ENCODE assay signal across 15 cellular contexts in the genomic region with DNA sequence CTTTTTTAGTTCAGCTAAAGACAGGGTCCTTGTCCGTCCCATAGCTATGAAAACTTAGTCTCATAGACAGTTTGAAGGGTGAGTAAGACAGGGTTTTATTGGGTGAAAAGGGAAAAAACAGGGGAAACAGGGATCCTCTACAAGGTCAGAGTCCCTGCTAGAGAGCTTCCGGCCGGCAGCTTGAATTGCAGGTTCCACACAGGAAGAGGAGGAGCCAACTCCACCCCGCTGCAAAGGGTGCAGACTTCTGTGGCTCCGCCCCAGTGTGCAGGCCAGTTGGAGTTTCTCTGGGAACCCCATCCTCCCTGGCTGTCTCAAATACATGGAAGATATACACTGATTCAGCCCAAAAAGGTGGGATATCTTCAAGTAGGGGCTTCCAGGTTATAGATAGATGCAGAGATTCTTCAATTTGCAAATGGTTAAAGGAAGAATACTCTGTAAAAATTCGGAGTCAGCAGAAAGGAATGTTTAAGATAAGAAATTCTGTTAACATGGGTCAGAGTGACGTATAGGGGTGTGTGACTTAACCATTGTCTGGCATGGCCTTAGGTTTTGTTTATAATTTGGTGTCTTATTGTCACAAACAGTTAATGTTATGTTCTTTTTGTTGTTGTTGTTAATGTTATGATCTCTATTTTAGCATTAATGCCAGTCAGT. TPM values are rescaled to one million over a fixed set of nuclear protein-coding genes. Genes with fewer than 3 reads are reported as not detected.
A peak's percentile ranks its signal among the peaks of the same experiment; 100 is the strongest.
DNase-seq lines count a peak whose midpoint lies in the region; ATAC-seq, FAIRE-seq and TF ChIP-seq lines count a peak whose summit lies in the region.
"Had no signal": no experiment of that assay in that cellular context is flagged by ENCODE, and none has a peak within 500 bp of the region (broad histone marks: within the 10 kb centered on the region; RNA-seq: fewer than 3 reads in every experiment).

No MANE protein-coding gene starts in this region.

- POLR2A ChIA-PET in A549 (lab: Yijun Ruan, JAX) (no interaction called here), Panc1 (lab: Charles Lee) (no interaction called here)
- POLR2A ChIA-PET in CD4-positive, alpha-beta memory T cell (lab: Charles Lee; ENCODE audit: partially characterized antibody), result no interaction called here

- WGBS in A549 (ENCODE audit: missing lambda C conversion rate), result 60% methylated on average over 7 of the region's 7 CpGs

- H3K4me3 ChIP-seq in A549 (no peak overlapping the region), Panc1 (ENCODE audit: low read depth in 2 of 2, low read length in 2 of 2) (no peak overlapping the region)
- H3K4me3 ChIP-seq in CD4-positive, alpha-beta memory T cell (ENCODE audit: low read length in 2 of 2), result no peak overlapping the region
- H3K4me3 ChIP-seq: thoracic aorta had no signal

- no TSS peak for BruUV-seq in Panc1 (replicated peaks; lab: Mats Ljungman, UMichigan)

- H3K4me1 Mint-ChIP-seq in CD4-positive, alpha-beta memory T cell, result no peaks in the 10 kb centered on the region

- H3K27me3 ChIP-seq in Panc1 (ENCODE audit: control insufficient read depth, insufficient read depth, low read length) (no peaks in the 10 kb centered on the region; the same call in 1 of the 2 replicates), foreskin keratinocyte (peaks cover 22% of the 10 kb centered on the region)
- no peaks in the 10 kb centered on the region for H3K27me3 ChIP-seq in CD4-positive, alpha-beta memory T cell (ENCODE audit: insufficient read depth, low read length)

- TF ChIP-seq CTCF in A549 (IDR thresholded peaks at IDR 0.05) (no peak), Panc1 (IDR thresholded peaks at IDR 0.05) (no peak), foreskin keratinocyte (conservative IDR thresholded peaks at IDR 0.05) (no peak), GM10266 (IDR thresholded peaks at IDR 0.05; ENCODE audit: control insufficient read depth, insufficient read depth, low read depth, missing control alignments) (no peak)

- DNase-seq in A549 (ENCODE audit: low read depth in 1 of 2, low spot score in 1 of 2), result peak in 1 of 2 experiments; percentile 20
- peak; percentile 80 for DNase-seq in H4 (ENCODE audit: low spot score)
- no peak for DNase-seq in Panc1 (ENCODE audit: low read depth, low spot score)
- DNase-seq in foreskin keratinocyte, result peak in 1 of 2 donors; percentile 41
- DNase-seq in CD4-positive, alpha-beta memory T cell, result no peak
- no peak for DNase-seq in stimulated activated CD4-positive, alpha-beta T cell treated with anti-CD3 and anti-CD28 coated beads, Interleukin-1b, Interleukin-23, amount 100 ng/mL, for 48 hours
- DNase-seq in dedifferentiated amniotic fluid mesenchymal stem cell (ENCODE audit: extremely low spot score), result no peak
- DNase-seq in GM10266 (ENCODE audit: extremely low spot score), result no peak
- DNase-seq: activated gamma-delta T cell treated with Interleukin-2 at 50 U/mL for 16 hours, NCI-H1436, Right ventricle myocardium superior had no signal

- FAIRE-seq in A549 (lab: Jason Lieb, UNC), result no peak
- FAIRE-seq: colon had no signal

- H3K9me3 ChIP-seq in A549 (no peaks in the 10 kb centered on the region), Panc1 (ENCODE audit: control insufficient read depth, insufficient read depth, low read depth, low read length) (no peaks in the 10 kb centered on the region)
- no peaks in the 10 kb centered on the region for H3K9me3 ChIP-seq in CD4-positive, alpha-beta memory T cell (ENCODE audit: control insufficient read depth in 1 of 2, low read length in 2 of 2)
- H3K9me3 ChIP-seq: thoracic aorta had no signal

- H3K27me3 Mint-ChIP-seq in CD4-positive, alpha-beta memory T cell, result peaks cover 18 to 22% of the 10 kb centered on the region in 2 donors

- ATAC-seq in A549, result peak; percentile 62 to 72; a peak in 3 of 6 replicates
- ATAC-seq in Panc1, result peak; percentile 53; the same call in 1 of the 2 replicates
- ATAC-seq in foreskin keratinocyte, result peak; percentile 41

- TF ChIP-seq POLR2A in A549 (IDR thresholded peaks at IDR 0.05; ENCODE audit: low read length), result no peak

- in situ Hi-C loops in Panc1 (cut with HindIII; ENCODE audit: low pct_unique_long_range_greater_than_20kb, low sequenced_read_pairs), result no loop called here

- intact Hi-C loops in Panc1 (cut with micrococcal nuclease; ENCODE audit: unreplicated experiment), result no loop called here
- intact Hi-C loops in CD4-positive, alpha-beta memory T cell (cut with micrococcal nuclease), result no loop called here

- H3K4me1 ChIP-seq in A549 (no peaks in the 10 kb centered on the region), Panc1 (ENCODE audit: control insufficient read depth, insufficient read depth, low read length) (no peaks in the 10 kb centered on the region), foreskin keratinocyte (no peaks in the 10 kb centered on the region)
- H3K4me1 ChIP-seq in CD4-positive, alpha-beta memory T cell (ENCODE audit: insufficient read depth, low read length), result no peaks in the 10 kb centered on the region

- CTCF ChIA-PET in A549 (lab: Yijun Ruan, JAX) (interaction anchor here (1.0 to 1.7 kb wide), 2 partner anchors 30 to 137 kb away, joined by 3 to 4 read pairs; no protein-coding TSS in a partner anchor), Panc1 (lab: Charles Lee) (interaction anchor here (0.6 kb wide), 1 partner anchor 181 kb away, joined by 4 read pairs; no protein-coding TSS in a partner anchor)
- CTCF ChIA-PET in CD4-positive, alpha-beta memory T cell (lab: Charles Lee; ENCODE audit: partially characterized antibody), result interaction anchor here (1.2 kb wide), 1 partner anchor 136 kb away, joined by 3 read pairs; no protein-coding TSS in a partner anchor

- peaks cover 0 to 9% (median 0%) of the 10 kb centered on the region in 8 donors for H3K9me3 Mint-ChIP-seq in CD4-positive, alpha-beta memory T cell

- no peaks in the 10 kb centered on the region for H3K36me3 Mint-ChIP-seq in CD4-positive, alpha-beta memory T cell

- H3K27ac Mint-ChIP-seq in CD4-positive, alpha-beta memory T cell, result no peak overlapping the region

- no peak for TF ChIP-seq RAD21 in A549 (conservative IDR thresholded peaks at IDR 0.05 in 1 of 2, IDR thresholded peaks at IDR 0.05 in 1 of 2)

- TF ChIP-seq EP300 in A549 (IDR thresholded peaks at IDR 0.05), result no peak

- H3K27ac ChIP-seq in A549 (no peak overlapping the region), Panc1 (ENCODE audit: low read length) (no peak overlapping the region), foreskin keratinocyte (no peak overlapping the region)
- H3K27ac ChIP-seq in CD4-positive, alpha-beta memory T cell (ENCODE audit: low read depth, low read length), result no peak overlapping the region
- H3K27ac ChIP-seq: C4-2B, thoracic aorta had no signal

- H3K36me3 ChIP-seq in Panc1 (ENCODE audit: control insufficient read depth, insufficient read depth, low read length), result no peaks in the 10 kb centered on the region
- no peaks in the 10 kb centered on the region for H3K36me3 ChIP-seq in CD4-positive, alpha-beta memory T cell (ENCODE audit: insufficient read depth, low read length)
- H3K36me3 ChIP-seq: thoracic aorta had no signal

- H3K4me2 ChIP-seq in A549, result 0 out of 3 replicates have a peak overlapping the region, but pooled peaks have one; percentile 13

- no peak overlapping the region for H3K4me3 Mint-ChIP-seq in CD4-positive, alpha-beta memory T cell

TF ChIP-seq in A549, 52 proteins besides CTCF, POLR2A, EP300 and RAD21:
- TF ChIP-seq MAFK (IDR thresholded peaks at IDR 0.05; ENCODE audit: partially characterized antibody), result peak; percentile 86
- no peak for TF ChIP-seq HOXA7 (CRISPR knock-in tag; IDR thresholded peaks at IDR 0.05)
TF ChIP-seq in A549: peak in this region for 1.

RNA-seq across cellular contexts. Expression of gene HECW1, which starts 34.6 kb away (rescaled TPM):
- 11.3 and 16.0 TPM in 2 replicates for polyA plus RNA-seq in A549 (2011; rRNA removed)
- 15.3 and 18.0 TPM in 2 replicates for polyA plus RNA-seq in A549 (2012; cell fraction: cytosol; rRNA removed)
- 22.8 and 24.7 TPM in 2 replicates for polyA plus RNA-seq in A549 (2012; cell fraction: nucleus; rRNA removed)
- polyA plus RNA-seq in A549 (2017; fragmentation: RNase III; extraction: RNeasy Plus Mini Kit Qiagen cat#74134 plus additional on column Dnase treatment), result 11.3 to 12.5 TPM (median 12.2 TPM) in 3 replicates
- polyA minus RNA-seq in A549 (2011; rRNA and poly(A)+ RNA removed), result 21.9 and 25.8 TPM in 2 replicates
- total RNA-seq in H4 (2014; rRNA removed; shearing (Covaris generic)), result 25.9 and 33.8 TPM in 2 replicates
- 0.77 TPM for total RNA-seq in Panc1 (2021; ENCODE audit: unreplicated experiment)
- polyA plus RNA-seq in Panc1 (2012; ENCODE audit: insufficient read length), result 0.44 TPM
- not detected in 2 replicates for total RNA-seq in foreskin keratinocyte
- 0.10 TPM in 1 of 2 replicates, not detected in the other for polyA plus RNA-seq in foreskin keratinocyte
- not detected for total RNA-seq in CD4-positive, alpha-beta memory T cell
- not detected for polyA plus RNA-seq in CD4-positive, alpha-beta memory T cell
- total RNA-seq: lung microvascular endothelial cell, Right ventricle myocardium superior had no signal

Comparison
In these comparisons a context has a peak if more than half of its experiments do, and no peak if none do; other contexts are left out.
1. RNA of gene HECW1, which starts 34.6 kb away (total RNA-seq): 25.9 to 33.8 TPM in H4; 0.77 TPM in Panc1 (single experiment), not detected in CD4-positive, alpha-beta memory T cell and not detected in foreskin keratinocyte; every median in the first group is over 10 times any median in the second.
2. Peak in every context shown above with its lines, with median percentiles within 50 percentile points of each other: ATAC-seq.